28 cellular contexts compared by ENCODE assay signal in the genomic region with DNA sequence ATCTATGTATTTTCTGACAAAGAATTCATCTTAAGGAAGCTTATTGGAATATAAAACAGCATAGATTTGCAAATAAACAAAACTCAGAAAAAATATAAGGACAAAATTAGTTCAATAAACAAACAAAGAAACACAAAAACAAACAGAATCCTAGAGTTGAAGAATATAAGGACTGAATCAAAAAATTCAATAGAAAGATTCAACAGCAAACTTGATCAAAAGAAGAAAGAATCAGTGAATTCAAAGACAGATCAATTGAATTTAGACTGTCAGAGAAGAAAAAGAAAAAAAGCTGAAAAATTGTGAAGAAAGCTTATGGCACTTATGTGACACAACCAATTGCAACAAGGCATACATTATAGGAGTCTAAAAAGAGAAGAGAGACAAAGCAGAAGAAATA.
"Had no signal": no experiment of that assay in that cellular context is flagged by ENCODE, and none has a peak within 500 bp of the region (broad histone marks: within the 10 kb centered on the region; RNA-seq: fewer than 3 reads in every experiment).

No MANE protein-coding gene starts in this region.

- H3K79me2 ChIP-seq: parathyroid adenoma had no signal

- H3K9ac ChIP-seq: neural progenitor cell, parathyroid adenoma had no signal

- H3K36me3 ChIP-seq: neural progenitor cell, ovary, right lobe of liver, sigmoid colon, spleen, suprapubic skin, tibial artery, transverse colon, upper lobe of right lung, uterus had no signal

- H3K4me3 ChIP-seq: neural progenitor cell, ovary, psoas muscle, right lobe of liver, sigmoid colon, smooth muscle cell, spleen, suprapubic skin, testis, tibial artery, transverse colon, upper lobe of right lung, uterus had no signal

- H3K27me3 ChIP-seq: neural progenitor cell, ovary, right lobe of liver, sigmoid colon, spleen, suprapubic skin, testis, tibial artery, transverse colon, upper lobe of right lung, uterus had no signal

- ATAC-seq: natural killer cell; psoas muscle; right cardiac atrium; right lobe of liver; stimulated activated memory B cell treated with anti-CD40 and anti-IgM and Interleukin-4, amounts not matched to agents 10 μg/mL and 1 μg/mL and 100 μg/mL, for 72 hours; stimulated activated naive CD8-positive, alpha-beta T cell treated with anti-CD3 and anti-CD28 coated beads, Interleukin-15, amount 100 ng/mL, for 72 hours; stimulated activated naive CD8-positive, alpha-beta T cell treated with anti-CD3 and anti-CD28 coated beads, Interleukin-15, Interleukin-2, amounts not matched to agents 100 U/mL and 50 U/mL, for 24 hours; upper lobe of right lung had no signal

- H3K4me2 ChIP-seq: neural progenitor cell, smooth muscle cell had no signal

- H3K4me1 ChIP-seq: neural progenitor cell, parathyroid adenoma, psoas muscle, right lobe of liver, sigmoid colon, spleen, suprapubic skin, testis, tibial artery, transverse colon, upper lobe of right lung, uterus had no signal

- H3K27ac ChIP-seq: neural progenitor cell, ovary, parathyroid adenoma, psoas muscle, right lobe of liver, sigmoid colon, spleen, suprapubic skin, testis, tibial artery, transverse colon, upper lobe of right lung, uterus had no signal

- H3K9me3 ChIP-seq: ovary, psoas muscle, suprapubic skin, testis, uterus had no signal

- DNase-seq: natural killer cell; occipital lobe; ovary; posterior cingulate gyrus; psoas muscle; right cardiac atrium; right lobe of liver; sigmoid colon; spleen; stimulated activated CD4-positive, alpha-beta T cell treated with anti-CD3 and anti-CD28 coated beads, Interleukin-12 subunit alpha, Interleukin-12 subunit beta, amount 100 ng/mL, for 4 hours; stimulated activated CD4-positive, alpha-beta T cell treated with anti-CD3 and anti-CD28 coated beads, Interleukin-1b, Interleukin-23, amount 100 ng/mL, for 48 hours; stimulated activated CD4-positive, alpha-beta T cell treated with anti-CD3 and anti-CD28 coated beads, Interleukin-4, amount 100 ng/mL, for 1 hour; stimulated activated CD4-positive, alpha-beta T cell treated with anti-CD3 and anti-CD28 coated beads, Interleukin-4, amount 100 ng/mL, for 4 hours; stimulated activated CD8-positive, alpha-beta memory T cell treated with anti-CD3 and anti-CD28 coated beads, Interleukin-4, amount 100 ng/mL, for 48 hours; stimulated activated naive CD4-positive, alpha-beta T cell; stimulated activated naive CD8-positive, alpha-beta T cell treated with anti-CD3 and anti-CD28 coated beads, Interleukin-15, amount 100 ng/mL, for 72 hours; stimulated activated naive CD8-positive, alpha-beta T cell treated with anti-CD3 and anti-CD28 coated beads, Interleukin-15, Interleukin-2, amounts not matched to agents 100 U/mL and 50 U/mL, for 24 hours; substantia nigra; testis; tibial artery; transverse colon; upper lobe of right lung; uterus had no signal

- H2AFZ ChIP-seq: neural progenitor cell, parathyroid adenoma had no signal
